ENCODE assay signal across 8 cellular contexts in genomic region chr7:5596046-5596895, GRCh38.
DNase-seq lines count a peak whose midpoint lies in the region; ATAC-seq and TF ChIP-seq lines count a peak whose summit lies in the region.

No MANE protein-coding gene starts in this region.

- H3K36me3 ChIP-seq in iPS-20b (ENCODE audit: insufficient read depth, low read depth, low read length), result peaks cover 10% of the 10 kb centered on the region

- H3K27ac ChIP-seq in iPS-20b (ENCODE audit: low read length), result no peak overlapping the region

- peaks cover 22% of the 10 kb centered on the region for H3K27me3 ChIP-seq in iPS-20b (ENCODE audit: insufficient read depth, low read length)

- no peak for TF ChIP-seq CTCF in astrocyte of the spinal cord (IDR thresholded peaks at IDR 0.05; ENCODE audit: low read depth, low read length)

- H3K4me1 ChIP-seq in iPS-20b (ENCODE audit: insufficient read depth, low read length), result peaks cover 24% of the 10 kb centered on the region

- DNase-seq in AG20443 (ENCODE audit: low spot score), result peak; percentile 94
- peak; percentile 78 for DNase-seq in T1000 (lab: John Stamatoyannopoulos, UW)
- peak; percentile 95 for DNase-seq in astrocyte of the spinal cord (ENCODE audit: low read depth, low spot score)
- peak; percentile 19 to 57 for DNase-seq in stimulated activated CD4-positive, alpha-beta T cell treated with anti-CD3 and anti-CD28 coated beads, Interleukin-15, amount 100 ng/mL, for 1 hour (ENCODE audit: low read depth in 1 of 2, low spot score in 1 of 2)
- DNase-seq in NCI-H1092 treated with DMSO at 0.1 percent for 48 hours (lab: John Stamatoyannopoulos, UW), result no peak
- DNase-seq in NCI-H146 treated with DMSO at 0.1 percent for 48 hours (lab: John Stamatoyannopoulos, UW; ENCODE audit: unreplicated experiment), result no peak

- peak overlapping the region; percentile 89 for H3K9ac ChIP-seq in iPS-20b (ENCODE audit: low read depth, low read length)

- in situ Hi-C loops in astrocyte of the spinal cord (cut with HindIII; ENCODE audit: low sequenced_read_pairs), result no loop called here

- H3K4me3 ChIP-seq in astrocyte of the spinal cord (ENCODE audit: low read depth, low read length) (peak overlapping the region; percentile 79), iPS-20b (ENCODE audit: low read length) (peak overlapping the region; percentile 88)

- peak; percentile 29 for ATAC-seq in HG03095 (IDR thresholded peaks at IDR 0.05; ENCODE audit: unreplicated experiment)

- H3K9me3 ChIP-seq in iPS-20b (ENCODE audit: insufficient read depth, low read depth, low read length), result no peaks in the 10 kb centered on the region

Comparison
In these comparisons a context has a peak if more than half of its experiments do, and no peak if none do; other contexts are left out.
1. DNase-seq: peak in AG20443 (single experiment), T1000 (single experiment), astrocyte of the spinal cord (single experiment) and stimulated activated CD4-positive, alpha-beta T cell treated with anti-CD3 and anti-CD28 coated beads, Interleukin-15, amount 100 ng/mL, for 1 hour (2 of 2); none in NCI-H1092 treated with DMSO at 0.1 percent for 48 hours (single experiment) and NCI-H146 treated with DMSO at 0.1 percent for 48 hours (single experiment).